ENCODE assay signal across 8 cellular contexts in genomic region chr1:43763497-43763973, GRCh38. TPM values are rescaled to one million over a fixed set of nuclear protein-coding genes. Genes with fewer than 3 reads are reported as not detected.
DNase-seq lines count a peak whose midpoint lies in the region; TF ChIP-seq lines count a peak whose summit lies in the region.

No MANE protein-coding gene starts in this region.

- H3K23ac ChIP-seq in mesendoderm (ENCODE audit: low read length), result no peak overlapping the region

- H3K36me3 Mint-ChIP-seq in CD4-positive, alpha-beta memory T cell, result no peaks in the 10 kb centered on the region
- H3K36me3 Mint-ChIP-seq in activated CD4-positive, alpha-beta memory T cell treated with anti-CD3 and anti-CD28 coated beads, Interleukin-2, amount 10 ng/mL, durations not matched to agents 7 days and 5 days (ENCODE audit: low read depth), result no peaks in the 10 kb centered on the region
- no peaks in the 10 kb centered on the region for H3K36me3 Mint-ChIP-seq in endodermal cell (ENCODE audit: low read depth)

- no peak overlapping the region for H3K18ac ChIP-seq in mesendoderm (ENCODE audit: low read length)

- H3K79me2 ChIP-seq in mesendoderm (ENCODE audit: control insufficient read depth, insufficient read depth, low read length), result no peaks in the 10 kb centered on the region

- CTCF ChIA-PET in CD4-positive, alpha-beta memory T cell (lab: Charles Lee; ENCODE audit: partially characterized antibody), result interaction anchor here (0.6 to 5.3 kb wide), 26 partner anchors 9 to 288 kb away, joined by 3 to 91 read pairs (median 4); partner anchors contain the start of gene ARTN
- CTCF ChIA-PET in activated CD4-positive, alpha-beta memory T cell treated with anti-CD3 and anti-CD28 coated beads, Interleukin-2, amount 10 ng/mL, durations not matched to agents 7 days and 5 days (lab: Charles Lee), result interaction anchor here (0.5 to 7.9 kb wide), 44 partner anchors 8 to 537 kb away, joined by 3 to 324 read pairs (median 4); partner anchors contain the start of genes ARTN, ATP6V0B, DPH2 and IPO13

- peaks cover 0 to 9% (median 3%) of the 10 kb centered on the region in 4 donors for H3K4me1 Mint-ChIP-seq in CD4-positive, alpha-beta memory T cell
- no peaks in the 10 kb centered on the region for H3K4me1 Mint-ChIP-seq in activated CD4-positive, alpha-beta memory T cell treated with anti-CD3 and anti-CD28 coated beads, Interleukin-2, amount 10 ng/mL, durations not matched to agents 7 days and 5 days
- H3K4me1 Mint-ChIP-seq in endodermal cell, result peaks cover 8% of the 10 kb centered on the region

- no peaks in the 10 kb centered on the region for H3K36me3 ChIP-seq in CD4-positive, alpha-beta memory T cell (ENCODE audit: insufficient read depth, low read length)
- H3K36me3 ChIP-seq in endodermal cell (ENCODE audit: control insufficient read depth, insufficient read depth, low read length), result no peaks in the 10 kb centered on the region
- H3K36me3 ChIP-seq in mesendoderm (ENCODE audit: control insufficient read depth, insufficient read depth, low read length), result no peaks in the 10 kb centered on the region

- no peak overlapping the region for H2BK15ac ChIP-seq in mesendoderm (replicated peaks; ENCODE audit: low read depth)

- no peaks in the 10 kb centered on the region for H3K27me3 Mint-ChIP-seq in CD4-positive, alpha-beta memory T cell
- no peaks in the 10 kb centered on the region for H3K27me3 Mint-ChIP-seq in activated CD4-positive, alpha-beta memory T cell treated with anti-CD3 and anti-CD28 coated beads, Interleukin-2, amount 10 ng/mL, durations not matched to agents 7 days and 5 days
- no peaks in the 10 kb centered on the region for H3K27me3 Mint-ChIP-seq in endodermal cell (ENCODE audit: insufficient read depth)

- H3K9ac ChIP-seq in endodermal cell (ENCODE audit: extremely low read depth, low read length, poor library complexity, severe bottlenecking) (no peak overlapping the region), mesendoderm (ENCODE audit: low read length) (no peak overlapping the region)

- H2BK5ac ChIP-seq in mesendoderm (ENCODE audit: low read length), result no peak overlapping the region

- no peaks in the 10 kb centered on the region for H3K79me1 ChIP-seq in mesendoderm (ENCODE audit: low read length)

- H3K4me3 ChIP-seq in CD4-positive, alpha-beta memory T cell (ENCODE audit: low read length in 2 of 2), result no peak overlapping the region
- H3K4me3 ChIP-seq in endodermal cell (ENCODE audit: low read length) (no peak overlapping the region), mesendoderm (ENCODE audit: low read length) (no peak overlapping the region)

- H4K8ac ChIP-seq in mesendoderm (ENCODE audit: low read depth, low read length), result no peak overlapping the region

- peak; percentile 92 for TF ChIP-seq CTCF in endodermal cell (conservative IDR thresholded peaks at IDR 0.05)

- POLR2A ChIA-PET in CD4-positive, alpha-beta memory T cell (lab: Charles Lee; ENCODE audit: partially characterized antibody), result interaction anchor here (0.5 kb wide), 1 partner anchor 11 kb away, joined by 3 read pairs; no protein-coding TSS in a partner anchor
- POLR2A ChIA-PET in activated CD4-positive, alpha-beta memory T cell treated with anti-CD3 and anti-CD28 coated beads, Interleukin-2, amount 10 ng/mL, durations not matched to agents 7 days and 5 days (lab: Charles Lee), result interaction anchor here (0.7 to 2.5 kb wide), 6 partner anchors 16 to 171 kb away, joined by 3 to 13 read pairs (median 3); partner anchors contain the start of gene ARTN

- no peak overlapping the region for H2AK5ac ChIP-seq in mesendoderm (ENCODE audit: low read length)

- H3K4ac ChIP-seq in mesendoderm (ENCODE audit: low read depth, low read length), result no peak overlapping the region

- intact Hi-C loops in CD4-positive, alpha-beta memory T cell (cut with micrococcal nuclease), result loop anchor here (1.0 kb wide), 2 partner anchors 183 to 234 kb away; partner anchors contain the start of gene IPO13
- intact Hi-C loops in posterior vena cava (cut with DNase I), result loop anchor here in 1 of 2 donors (5.0 kb wide), 1 partner anchor 174 kb away; no protein-coding TSS in a partner anchor

- H3K56ac ChIP-seq in mesendoderm (ENCODE audit: low read length), result no peak overlapping the region

- no peak overlapping the region for H2BK120ac ChIP-seq in mesendoderm (ENCODE audit: low read depth, low read length)

- no peaks in the 10 kb centered on the region for H3K9me3 ChIP-seq in CD4-positive, alpha-beta memory T cell (ENCODE audit: control insufficient read depth in 1 of 2, low read length in 2 of 2)
- H3K9me3 ChIP-seq in endodermal cell (ENCODE audit: control insufficient read depth, low read length), result no peaks in the 10 kb centered on the region

- no peaks in the 10 kb centered on the region for H3K9me3 Mint-ChIP-seq in CD4-positive, alpha-beta memory T cell
- H3K9me3 Mint-ChIP-seq in activated CD4-positive, alpha-beta memory T cell treated with anti-CD3 and anti-CD28 coated beads, Interleukin-2, amount 10 ng/mL, durations not matched to agents 7 days and 5 days, result no peaks in the 10 kb centered on the region
- no peaks in the 10 kb centered on the region for H3K9me3 Mint-ChIP-seq in endodermal cell

- peak; percentile 31 to 49 (median 40) for DNase-seq in CD4-positive, alpha-beta memory T cell
- peak; percentile 60 for DNase-seq in HPDE6-E6E7 (ENCODE audit: extremely low spot score)
- DNase-seq in NCI-H774 (lab: John Stamatoyannopoulos, UW), result peak; percentile 90
- peak; percentile 52 for DNase-seq in activated CD4-positive, alpha-beta memory T cell treated with anti-CD3 and anti-CD28 coated beads, Interleukin-2, amount 10 ng/mL, durations not matched to agents 7 days and 5 days
- DNase-seq in endodermal cell, result peak; percentile 89
- peak; percentile 93 for DNase-seq in mesendoderm
- peak; percentile 10 to 14 for DNase-seq in stimulated activated CD8-positive, alpha-beta memory T cell treated with anti-CD3 and anti-CD28 coated beads, Interleukin-4, amount 100 ng/mL, for 4 hours (ENCODE audit: low read depth in 2 of 2, low spot score in 1 of 2)
- no peak for DNase-seq in posterior vena cava (ENCODE audit: low spot score)

- no peaks in the 10 kb centered on the region for H3K4me1 ChIP-seq in CD4-positive, alpha-beta memory T cell (ENCODE audit: insufficient read depth, low read length)
- peaks cover 19% of the 10 kb centered on the region for H3K4me1 ChIP-seq in endodermal cell (ENCODE audit: control insufficient read depth, insufficient read depth, low read length)
- H3K4me1 ChIP-seq in mesendoderm (ENCODE audit: control insufficient read depth, low read depth, low read length), result peaks cover 12% of the 10 kb centered on the region

- no peak overlapping the region for H3K4me2 ChIP-seq in mesendoderm (ENCODE audit: low read length)

- H3K27ac ChIP-seq in CD4-positive, alpha-beta memory T cell (ENCODE audit: low read depth, low read length), result no peak overlapping the region
- no peak overlapping the region for H3K27ac ChIP-seq in endodermal cell (ENCODE audit: low read depth, low read length)
- no peak overlapping the region for H3K27ac ChIP-seq in mesendoderm (ENCODE audit: low read depth, low read length)

- no peak overlapping the region for H3K27ac Mint-ChIP-seq in CD4-positive, alpha-beta memory T cell
- no peak overlapping the region for H3K27ac Mint-ChIP-seq in activated CD4-positive, alpha-beta memory T cell treated with anti-CD3 and anti-CD28 coated beads, Interleukin-2, amount 10 ng/mL, durations not matched to agents 7 days and 5 days
- no peak overlapping the region for H3K27ac Mint-ChIP-seq in endodermal cell

- 0 to 15% methylated on average over 2 to 4 of the region's 4 CpGs for WGBS in endodermal cell (ENCODE audit: insufficient coverage in 1 of 2, insufficient read length in 1 of 2), 2 experiments
- WGBS in mesendoderm (ENCODE audit: extremely low coverage, insufficient coverage, low lambda C conversion rate), result no CpG with 5 or more reads among the region's 4 CpGs

- H3K27me3 ChIP-seq in CD4-positive, alpha-beta memory T cell (ENCODE audit: insufficient read depth, low read length), result no peaks in the 10 kb centered on the region
- no peaks in the 10 kb centered on the region for H3K27me3 ChIP-seq in endodermal cell (ENCODE audit: control insufficient read depth, insufficient read depth, low read length, poor library complexity, severe bottlenecking)
- H3K27me3 ChIP-seq in mesendoderm (ENCODE audit: insufficient read depth, low read length, poor library complexity), result no peaks in the 10 kb centered on the region

- H3K4me3 Mint-ChIP-seq in CD4-positive, alpha-beta memory T cell, result no peak overlapping the region
- no peak overlapping the region for H3K4me3 Mint-ChIP-seq in activated CD4-positive, alpha-beta memory T cell treated with anti-CD3 and anti-CD28 coated beads, Interleukin-2, amount 10 ng/mL, durations not matched to agents 7 days and 5 days
- no peak overlapping the region for H3K4me3 Mint-ChIP-seq in endodermal cell

- no peak overlapping the region for H4K5ac ChIP-seq in mesendoderm (ENCODE audit: low read length)

RNA-seq across cellular contexts. Expression of gene ST3GAL3, which starts 56.2 kb away (rescaled TPM):
- total RNA-seq in CD4-positive, alpha-beta memory T cell, result 10 to 100 TPM; 22.6 to 29.6 TPM
- 1 to 10 TPM; 6.1 to 9.9 TPM for polyA plus RNA-seq in CD4-positive, alpha-beta memory T cell
- total RNA-seq in activated CD4-positive, alpha-beta memory T cell treated with anti-CD3 and anti-CD28 coated beads, Interleukin-2, amount 10 ng/mL, durations not matched to agents 7 days and 5 days, result 10 to 100 TPM; 14.2 to 16.9 TPM
- 10 to 100 TPM; 15.5 to 15.9 TPM for total RNA-seq in endodermal cell
- polyA plus RNA-seq in endodermal cell (2013, experiment 1 of 2), result 22.0 TPM
- polyA plus RNA-seq in endodermal cell (2013, experiment 2 of 2), result 22.3 TPM
- 2.9 TPM for polyA plus RNA-seq in mesendoderm (2013, experiment 1 of 2)
- 3.0 TPM for polyA plus RNA-seq in mesendoderm (2013, experiment 2 of 2)
- 10 to 100 TPM; 25.0 to 25.5 TPM for total RNA-seq in posterior vena cava
